ENCODE assay signal across 35 cellular contexts in the genomic region with DNA sequence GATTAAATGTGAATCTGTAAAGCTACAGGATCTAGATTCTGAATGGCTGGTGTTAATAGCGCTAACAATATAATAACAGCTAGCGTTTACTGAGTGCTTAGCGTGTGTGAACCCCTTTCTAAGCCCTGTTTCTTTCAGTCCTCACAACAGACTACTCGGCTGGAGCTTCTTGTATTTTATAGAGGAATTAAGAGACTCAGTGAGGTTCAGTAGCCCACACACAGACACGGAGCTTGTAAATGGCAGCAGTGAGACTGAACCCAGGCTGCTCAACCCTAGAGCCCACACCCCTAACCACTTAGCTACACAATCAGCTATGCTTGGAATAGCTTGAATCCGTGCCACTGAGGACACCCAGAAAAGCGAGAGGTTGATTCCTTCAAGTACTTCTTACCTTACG. TPM values are rescaled to one million over a fixed set of nuclear protein-coding genes. Genes with fewer than 3 reads are reported as not detected.
"Had no signal": no experiment of that assay in that cellular context is flagged by ENCODE, and none has a peak within 500 bp of the region (broad histone marks: within the 10 kb centered on the region; RNA-seq: fewer than 3 reads in every experiment).

No MANE protein-coding gene starts in this region.

- H3K27ac ChIP-seq: body of pancreas, Peyer's patch, SK-N-MC, WERI-Rb-1 had no signal

- DNase-seq: activated CD4-positive, alpha-beta T cell treated with anti-CD3 and anti-CD28 coated beads for 1 hour; activated CD4-positive, alpha-beta T cell treated with anti-CD3 and anti-CD28 coated beads for 48 hours; activated CD4-positive, CD25-positive, alpha-beta regulatory T cell; activated CD8-positive, alpha-beta T cell treated with anti-CD3 and anti-CD28 coated beads, Interleukin-2, amount 10 ng/mL, durations not matched to agents 7 days and 5 days; activated gamma-delta T cell; activated naive CD4-positive, alpha-beta T cell treated with Interleukin-2 at 50 U/mL for 16 hours; activated naive CD8-positive, alpha-beta T cell treated with anti-CD3 and anti-CD28 coated beads, Interleukin-2, amount 10 ng/mL, durations not matched to agents 7 days and 5 days; activated T-cell treated with anti-CD3 and anti-CD28 coated beads, Interleukin-2, amount 50 U/mL, for 24 hours; amygdala; body of pancreas; caudate nucleus; Kasumi-1; KG1; MM.1S; MV-4-11; NCI-H1092; NCI-H1436 treated with DMSO at 0.1 percent for 48 hours; NCI-H1694 treated with DMSO at 0.1 percent for 48 hours; NCI-H2029; NCI-H345; NCI-H526; NCI-H748 treated with DMSO at 0.1 percent for 48 hours; NK-92 treated with Interleukin-12 subunit alpha and Interleukin-12 subunit beta, amount 100 ng/mL, for 24 hours; PC-3; Peyer's patch; Right ventricle myocardium superior; RPMI8226; T1000; WERI-Rb-1 had no signal

- H3K36me3 Mint-ChIP-seq: activated naive CD4-positive, alpha-beta T cell treated with anti-CD3 and anti-CD28 coated beads, Interleukin-2, amount 50 U/mL, for 24 hours; activated naive CD8-positive, alpha-beta T cell treated with anti-CD3 and anti-CD28 coated beads, Interleukin-2, amount 10 ng/mL, durations not matched to agents 7 days and 5 days had no signal

- H3K4me1 ChIP-seq: body of pancreas, Peyer's patch had no signal

- H3K4me1 Mint-ChIP-seq: activated naive CD4-positive, alpha-beta T cell treated with anti-CD3 and anti-CD28 coated beads, Interleukin-2, amount 50 U/mL, for 24 hours; activated naive CD8-positive, alpha-beta T cell treated with anti-CD3 and anti-CD28 coated beads, Interleukin-2, amount 10 ng/mL, durations not matched to agents 7 days and 5 days had no signal

- H3K4me3 ChIP-seq: body of pancreas, Peyer's patch, SK-N-MC had no signal

- H3K9me3 Mint-ChIP-seq: activated naive CD4-positive, alpha-beta T cell treated with anti-CD3 and anti-CD28 coated beads, Interleukin-2, amount 50 U/mL, for 24 hours; activated naive CD8-positive, alpha-beta T cell treated with anti-CD3 and anti-CD28 coated beads, Interleukin-2, amount 10 ng/mL, durations not matched to agents 7 days and 5 days; activated T-cell treated with anti-CD3 and anti-CD28 coated beads, Interleukin-2, amount 50 U/mL, for 24 hours; activated T-helper 2 cell treated with anti-CD3 and anti-CD28 coated beads, Interferon-gamma antibody, Interleukin-2, Interleukin-4, amounts not matched to agents 10 μg/mL and 5 μg/mL and 100 μg/mL, durations not matched to agents 14 hours and 24 hours and 36 hours had no signal

- H3K4me3 Mint-ChIP-seq: activated CD8-positive, alpha-beta T cell treated with anti-CD3 and anti-CD28 coated beads, Interleukin-2, amount 10 ng/mL, durations not matched to agents 7 days and 5 days; activated naive CD4-positive, alpha-beta T cell treated with anti-CD3 and anti-CD28 coated beads, Interleukin-2, amount 50 U/mL, for 24 hours; activated naive CD8-positive, alpha-beta T cell treated with anti-CD3 and anti-CD28 coated beads, Interleukin-2, amount 10 ng/mL, durations not matched to agents 7 days and 5 days; activated T-cell treated with anti-CD3 and anti-CD28 coated beads, Interleukin-2, amount 50 U/mL, for 24 hours had no signal

- H3K27ac Mint-ChIP-seq: activated CD8-positive, alpha-beta T cell treated with anti-CD3 and anti-CD28 coated beads, Interleukin-2, amount 10 ng/mL, durations not matched to agents 7 days and 5 days; activated naive CD4-positive, alpha-beta T cell treated with anti-CD3 and anti-CD28 coated beads, Interleukin-2, amount 50 U/mL, for 24 hours; activated naive CD8-positive, alpha-beta T cell treated with anti-CD3 and anti-CD28 coated beads, Interleukin-2, amount 10 ng/mL, durations not matched to agents 7 days and 5 days; activated T-cell treated with anti-CD3 and anti-CD28 coated beads, Interleukin-2, amount 50 U/mL, for 24 hours; activated T-helper 2 cell treated with anti-CD3 and anti-CD28 coated beads, Interferon-gamma antibody, Interleukin-2, Interleukin-4, amounts not matched to agents 10 μg/mL and 5 μg/mL and 100 μg/mL, durations not matched to agents 14 hours and 24 hours and 36 hours had no signal

- ATAC-seq: activated CD8-positive, alpha-beta T cell treated with anti-CD3 and anti-CD28 coated beads, Interleukin-2, amount 10 ng/mL, durations not matched to agents 7 days and 5 days; body of pancreas; PC-3 had no signal

- H3K9me3 ChIP-seq: body of pancreas, Peyer's patch had no signal

- H3K27me3 ChIP-seq: body of pancreas had no signal

- H3K36me3 ChIP-seq: Peyer's patch, WERI-Rb-1 had no signal

RNA-seq across cellular contexts. Expression of gene PDPN, which starts 5.8 kb away (rescaled TPM):
- total RNA-seq: activated CD8-positive, alpha-beta T cell treated with anti-CD3 and anti-CD28 coated beads, Interleukin-2, amount 10 ng/mL, durations not matched to agents 7 days and 5 days; activated naive CD8-positive, alpha-beta T cell treated with anti-CD3 and anti-CD28 coated beads, Interleukin-2, amount 10 ng/mL, durations not matched to agents 7 days and 5 days; activated T-helper 2 cell treated with anti-CD3 and anti-CD28 coated beads, Interferon-gamma antibody, Interleukin-2, Interleukin-4, amounts not matched to agents 10 μg/mL and 5 μg/mL and 100 μg/mL, durations not matched to agents 14 hours and 24 hours and 36 hours; NCI-H460; T-helper 1 cell treated with Interleukin-12 subunit alpha and Interleukin-12 subunit beta and Interleukin-4 antibody, amounts not matched to agents 30 ng/mL and 1 ng/mL, for 36 hours; T-helper 2 cell treated with Interferon-gamma antibody and Interleukin-4, amounts not matched to agents 100 ng/mL and 5 ng/mL, for 36 hours had no signal
